Comparison of ENCODE assay signal across 9 cellular contexts in genomic region chr21:33380483-33380998, GRCh38. TPM values are rescaled to one million over a fixed set of nuclear protein-coding genes. Genes with fewer than 3 reads are reported as not detected.
DNase-seq lines count a peak whose midpoint lies in the region; ATAC-seq and TF ChIP-seq lines count a peak whose summit lies in the region.
"Had no signal": no experiment of that assay in that cellular context is flagged by ENCODE, and none has a peak within 500 bp of the region (broad histone marks: within the 10 kb centered on the region; RNA-seq: fewer than 3 reads in every experiment).

No MANE protein-coding gene starts in this region.

- no peaks in the 10 kb centered on the region for H3K36me3 ChIP-seq in upper lobe of right lung

- ATAC-seq in HG03097 (IDR thresholded peaks at IDR 0.05; ENCODE audit: low FRiP score, unreplicated experiment), result peak; percentile 43
- ATAC-seq in foreskin keratinocyte, result peak; percentile 79
- ATAC-seq in upper lobe of right lung, result peak; percentile 96

- H3K4me1 ChIP-seq in foreskin keratinocyte, result peaks cover 31% of the 10 kb centered on the region
- H3K4me1 ChIP-seq in upper lobe of right lung, result peaks cover 44% of the 10 kb centered on the region

- DNase-seq in NCI-H510A treated with DMSO at 0.1 percent for 48 hours (lab: John Stamatoyannopoulos, UW) (peak; percentile 11), NCI-H510A (lab: John Stamatoyannopoulos, UW) (no peak), RWPE1 (ENCODE audit: low spot score) (peak; percentile 87), foreskin keratinocyte (peak; percentile 86 to 92), posterior cingulate gyrus (peak; percentile 55 to 97 (median 80)), upper lobe of right lung (peak; percentile 94)
- peak; percentile 80 for DNase-seq in activated T-helper 9 cell treated with anti-CD3 and anti-CD28 coated beads, Interleukin-2, amount 50 U/mL, for 16 hours (ENCODE audit: low read depth)

- H3K27me3 ChIP-seq in foreskin keratinocyte (no peaks in the 10 kb centered on the region), upper lobe of right lung (no peaks in the 10 kb centered on the region)

- peak overlapping the region; percentile 99 for H3K27ac ChIP-seq in RWPE1
- peak overlapping the region; percentile 93 for H3K27ac ChIP-seq in foreskin keratinocyte
- peak overlapping the region; percentile 81 for H3K27ac ChIP-seq in upper lobe of right lung
- H3K27ac ChIP-seq: C4-2B had no signal

- TF ChIP-seq CTCF in RWPE1 (conservative IDR thresholded peaks at IDR 0.05; ENCODE audit: low read depth) (no peak), foreskin keratinocyte (conservative IDR thresholded peaks at IDR 0.05) (no peak), upper lobe of right lung (IDR thresholded peaks at IDR 0.05) (no peak)

- H3K4me3 ChIP-seq in upper lobe of right lung, result no peak overlapping the region

- POLR2A ChIA-PET in RWPE1 (lab: Yijun Ruan, JAX; ENCODE audit: low non-redundant PET), result interaction anchor here (0.6 to 1.0 kb wide), 2 partner anchors 24 to 47 kb away, joined by 5 read pairs; no protein-coding TSS in a partner anchor

- H3K9me3 ChIP-seq in upper lobe of right lung, result no peaks in the 10 kb centered on the region

- intact Hi-C loops in posterior cingulate gyrus (cut with DNase I), result no loop called here
- intact Hi-C loops in upper lobe of right lung (cut with DNase I), result no loop called here

- CTCF ChIA-PET in RWPE1 (lab: Yijun Ruan, JAX), result interaction anchor here (0.8 kb wide), 1 partner anchor 20 kb away, joined by 3 read pairs; no protein-coding TSS in a partner anchor

RNA-seq across cellular contexts. Expression of gene IFNGR2, which starts 22.7 kb away (rescaled TPM):
- total RNA-seq in foreskin keratinocyte (90.0 and 93.6 TPM in 2 replicates), upper lobe of right lung (69.3 TPM)
- 82.1 and 87.0 TPM in 2 replicates for polyA plus RNA-seq in foreskin keratinocyte

RNA-seq across cellular contexts. Expression of gene IFNAR1, which starts 55.8 kb away (rescaled TPM):
- 17.8 and 18.6 TPM in 2 replicates for total RNA-seq in foreskin keratinocyte
- 8.3 and 8.4 TPM in 2 replicates for polyA plus RNA-seq in foreskin keratinocyte
- total RNA-seq in upper lobe of right lung, result 72.1 TPM

Comparison
In these comparisons a context has a peak if more than half of its experiments do, and no peak if none do; other contexts are left out.
1. ATAC-seq: peak in every context shown above with its lines; median percentile 96 in upper lobe of right lung; 79 in foreskin keratinocyte; 43 in HG03097.